Comparison of ENCODE assay signal across 24 cellular contexts in genomic region chr22:24482998-24483397, GRCh38. TPM values are rescaled to one million over a fixed set of nuclear protein-coding genes. Genes with fewer than 3 reads are reported as not detected.
DNase-seq lines count a peak whose midpoint lies in the region; ATAC-seq lines count a peak whose summit lies in the region.
"Had no signal": no experiment of that assay in that cellular context is flagged by ENCODE, and none has a peak within 500 bp of the region (broad histone marks: within the 10 kb centered on the region; RNA-seq: fewer than 3 reads in every experiment).

No MANE protein-coding gene starts in this region.

- CTCF ChIA-PET in activated naive CD4-positive, alpha-beta T cell treated with anti-CD3 and anti-CD28 coated beads, Interleukin-2, amount 10 ng/mL, durations not matched to agents 7 days and 5 days (lab: Charles Lee): interaction anchor here (2.1 kb wide), 1 partner anchor 9 kb away, joined by 12 read pairs; no protein-coding TSS in a partner anchor

- H3K27me3 Mint-ChIP-seq in activated naive CD4-positive, alpha-beta T cell treated with anti-CD3 and anti-CD28 coated beads, Interleukin-2, amount 50 U/mL, for 24 hours: no peaks in the 10 kb centered on the region
- H3K27me3 Mint-ChIP-seq in activated naive CD4-positive, alpha-beta T cell treated with anti-CD3 and anti-CD28 coated beads, Interleukin-2, amount 10 ng/mL, durations not matched to agents 7 days and 5 days: peaks cover 11% of the 10 kb centered on the region
- H3K27me3 Mint-ChIP-seq: stimulated activated naive CD8-positive, alpha-beta T cell treated with anti-CD3 and anti-CD28 coated beads, Interleukin-15, Interleukin-2, amounts not matched to agents 100 ng/mL and 50 ng/mL, for 24 hours had no signal

- no peak overlapping the region for H3K9ac ChIP-seq in SK-N-MC (ENCODE audit: insufficient read length)

- no peaks in the 10 kb centered on the region for H3K36me3 ChIP-seq in SK-N-MC (ENCODE audit: insufficient read depth, low read length)
- H3K36me3 ChIP-seq in H7 (replicated peaks; ENCODE audit: control insufficient read depth, insufficient read depth, low read length): no peaks in the 10 kb centered on the region
- H3K36me3 ChIP-seq: ascending aorta, tibial nerve had no signal

- H3K4me3 Mint-ChIP-seq in activated naive CD4-positive, alpha-beta T cell treated with anti-CD3 and anti-CD28 coated beads, Interleukin-2, amount 50 U/mL, for 24 hours: no peak overlapping the region
- H3K4me3 Mint-ChIP-seq in activated naive CD4-positive, alpha-beta T cell treated with anti-CD3 and anti-CD28 coated beads, Interleukin-2, amount 10 ng/mL, durations not matched to agents 7 days and 5 days: no peak overlapping the region
- H3K4me3 Mint-ChIP-seq: activated naive CD4-positive, alpha-beta T cell treated with anti-CD3 and anti-CD28 coated beads for 36 hours; stimulated activated naive CD8-positive, alpha-beta T cell treated with anti-CD3 and anti-CD28 coated beads, Interleukin-15, Interleukin-2, amounts not matched to agents 100 ng/mL and 50 ng/mL, for 24 hours had no signal

- peak overlapping the region; percentile 1 for H3K27ac Mint-ChIP-seq in activated naive CD4-positive, alpha-beta T cell treated with anti-CD3 and anti-CD28 coated beads, Interleukin-2, amount 50 U/mL, for 24 hours
- H3K27ac Mint-ChIP-seq in activated naive CD4-positive, alpha-beta T cell treated with anti-CD3 and anti-CD28 coated beads, Interleukin-2, amount 10 ng/mL, durations not matched to agents 7 days and 5 days: no peak overlapping the region
- H3K27ac Mint-ChIP-seq: activated naive CD4-positive, alpha-beta T cell treated with anti-CD3 and anti-CD28 coated beads for 36 hours; stimulated activated naive CD8-positive, alpha-beta T cell treated with anti-CD3 and anti-CD28 coated beads, Interleukin-15, Interleukin-2, amounts not matched to agents 100 ng/mL and 50 ng/mL, for 24 hours had no signal

- peaks cover 12% of the 10 kb centered on the region for H3K4me1 Mint-ChIP-seq in activated naive CD4-positive, alpha-beta T cell treated with anti-CD3 and anti-CD28 coated beads, Interleukin-2, amount 50 U/mL, for 24 hours
- H3K4me1 Mint-ChIP-seq in activated naive CD4-positive, alpha-beta T cell treated with anti-CD3 and anti-CD28 coated beads, Interleukin-2, amount 10 ng/mL, durations not matched to agents 7 days and 5 days: peaks cover 7% of the 10 kb centered on the region

- no peaks in the 10 kb centered on the region for H3K36me3 Mint-ChIP-seq in activated naive CD4-positive, alpha-beta T cell treated with anti-CD3 and anti-CD28 coated beads, Interleukin-2, amount 50 U/mL, for 24 hours
- H3K36me3 Mint-ChIP-seq in activated naive CD4-positive, alpha-beta T cell treated with anti-CD3 and anti-CD28 coated beads, Interleukin-2, amount 10 ng/mL, durations not matched to agents 7 days and 5 days: no peaks in the 10 kb centered on the region

- DNase-seq in activated naive CD4-positive, alpha-beta T cell treated with anti-CD3 and anti-CD28 coated beads, Interleukin-2, amount 10 ng/mL, durations not matched to agents 7 days and 5 days: no peak
- DNase-seq in SK-N-MC (ENCODE audit: low read depth, low spot score) (no peak), left lobe of liver (ENCODE audit: low spot score) (no peak), H7 (no peak), AG20443 (ENCODE audit: low spot score) (no peak)
- DNase-seq: activated CD4-positive, alpha-beta T cell treated with anti-CD3 and anti-CD28 coated beads for 1 hour; activated naive CD4-positive, alpha-beta T cell treated with anti-CD3 and anti-CD28 coated beads for 36 hours; activated T-cell treated with anti-CD3 and anti-CD28 coated beads, Interleukin-2, amount 50 U/mL, for 72 hours; GDM1; kidney; NCI-H1930; NCI-H82; SHP77; stimulated activated CD4-positive, alpha-beta T cell treated with anti-CD3 and anti-CD28 coated beads, Interleukin-12 subunit alpha, Interleukin-12 subunit beta, amount 100 ng/mL, for 4 hours; stimulated activated CD4-positive, alpha-beta T cell treated with anti-CD3 and anti-CD28 coated beads, Interleukin-4, amount 100 ng/mL, for 4 hours had no signal

- no peaks in the 10 kb centered on the region for H3K9me3 ChIP-seq in SK-N-MC (ENCODE audit: low read depth, low read length)
- H3K9me3 ChIP-seq: ascending aorta, tibial nerve had no signal

- H3K27me3 ChIP-seq in H7 (ENCODE audit: control insufficient read depth, insufficient read depth, low read length): no peaks in the 10 kb centered on the region
- H3K27me3 ChIP-seq: ascending aorta, tibial nerve had no signal

- H3K27ac ChIP-seq in SK-N-MC: peak overlapping the region; percentile 80; the same call in 1 of the 2 replicates
- H3K27ac ChIP-seq: ascending aorta, C4-2B, tibial nerve had no signal

- no peaks in the 10 kb centered on the region for H3K9me3 Mint-ChIP-seq in activated naive CD4-positive, alpha-beta T cell treated with anti-CD3 and anti-CD28 coated beads, Interleukin-2, amount 50 U/mL, for 24 hours
- no peaks in the 10 kb centered on the region for H3K9me3 Mint-ChIP-seq in activated naive CD4-positive, alpha-beta T cell treated with anti-CD3 and anti-CD28 coated beads, Interleukin-2, amount 10 ng/mL, durations not matched to agents 7 days and 5 days
- H3K9me3 Mint-ChIP-seq: activated naive CD4-positive, alpha-beta T cell treated with anti-CD3 and anti-CD28 coated beads for 36 hours; activated T-cell treated with anti-CD3 and anti-CD28 coated beads, Interleukin-2, amount 50 U/mL, for 72 hours; stimulated activated naive CD8-positive, alpha-beta T cell treated with anti-CD3 and anti-CD28 coated beads, Interleukin-15, Interleukin-2, amounts not matched to agents 100 ng/mL and 50 ng/mL, for 24 hours had no signal

- H3K4me3 ChIP-seq in SK-N-MC (peak overlapping the region; percentile 40), H7 (ENCODE audit: insufficient read depth, low read depth, low read length) (no peak overlapping the region)
- H3K4me3 ChIP-seq: ascending aorta, tibial nerve had no signal

- peak; percentile 56 for ATAC-seq in left lobe of liver
- no peak for ATAC-seq in GM21723 (IDR thresholded peaks at IDR 0.05; ENCODE audit: unreplicated experiment)
- ATAC-seq in HG03378 (IDR thresholded peaks at IDR 0.05; ENCODE audit: unreplicated experiment): no peak
- ATAC-seq: activated T-cell treated with anti-CD3 and anti-CD28 coated beads, Interleukin-2, amount 50 U/mL, for 72 hours had no signal

RNA-seq across cellular contexts. Expression of gene UPB1, which starts 12.1 kb away (rescaled TPM):
- 184 TPM for total RNA-seq in left lobe of liver
- total RNA-seq in H7 (2014; rRNA removed; shearing (Covaris generic)): 0.11 TPM in 1 of 2 replicates, not detected in the other
- total RNA-seq: activated CD8-positive, alpha-beta memory T cell treated with anti-CD3 and anti-CD28 coated beads for 36 hours; ascending aorta; myocyte had no signal

RNA-seq across cellular contexts. Expression of gene ADORA2A, which starts 55.6 kb away (rescaled TPM):
- 4.1 TPM for total RNA-seq in left lobe of liver
- total RNA-seq in H7 (2014; rRNA removed; shearing (Covaris generic)): 4.0 and 7.0 TPM in 2 replicates

Comparison
In these comparisons a context has a peak if more than half of its experiments do, and no peak if none do; other contexts are left out.
1. RNA of gene UPB1, which starts 12.1 kb away (total RNA-seq): 184 TPM in left lobe of liver (single experiment); 0.11 TPM in H7; every median in the first group is over 100 times any median in the second.